ENCODE assay signal across 8 cellular contexts in the genomic region with DNA sequence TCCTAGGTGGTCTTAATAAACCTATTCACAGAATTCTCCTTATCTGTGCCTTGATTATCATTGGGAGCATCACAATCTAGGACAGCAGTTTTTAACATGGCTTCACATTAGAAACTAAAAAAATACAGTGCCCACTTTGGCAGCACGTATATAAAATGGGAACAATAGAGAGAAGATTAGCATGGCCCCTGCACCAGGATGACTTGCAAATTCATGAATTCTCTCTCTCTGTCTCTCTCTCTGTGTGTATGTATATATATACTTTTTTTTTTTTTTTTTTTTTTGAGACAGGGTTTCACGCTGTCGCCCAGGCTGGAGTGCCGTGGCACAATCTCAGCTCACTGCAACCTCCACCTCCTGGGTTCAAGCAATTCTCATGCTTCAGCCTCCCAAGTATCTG.
"Had no signal": no experiment of that assay in that cellular context is flagged by ENCODE, and none has a peak within 500 bp of the region (broad histone marks: within the 10 kb centered on the region; RNA-seq: fewer than 3 reads in every experiment).

No MANE protein-coding gene starts in this region.

- H3K4me2 ChIP-seq: KMS-11 had no signal

- H3K4me3 Mint-ChIP-seq: HFFc6 had no signal

- H3K9me3 Mint-ChIP-seq: HFFc6 had no signal

- H3K4me1 ChIP-seq: HAP-1 had no signal

- FAIRE-seq: HTR-8/SVneo had no signal

- ATAC-seq: HCT116 had no signal

- H3K4me3 ChIP-seq: HAP-1 had no signal

- H3K27ac ChIP-seq: KMS-11 had no signal

- DNase-seq: GOT3, H7, HFFc6, KBM-7 had no signal

- H3K9me3 ChIP-seq: HAP-1 had no signal

- H3K27ac Mint-ChIP-seq: HFFc6 had no signal

- H3K9ac ChIP-seq: KMS-11 had no signal
